Comparison of ENCODE assay signal across 25 cellular contexts in the genomic region with DNA sequence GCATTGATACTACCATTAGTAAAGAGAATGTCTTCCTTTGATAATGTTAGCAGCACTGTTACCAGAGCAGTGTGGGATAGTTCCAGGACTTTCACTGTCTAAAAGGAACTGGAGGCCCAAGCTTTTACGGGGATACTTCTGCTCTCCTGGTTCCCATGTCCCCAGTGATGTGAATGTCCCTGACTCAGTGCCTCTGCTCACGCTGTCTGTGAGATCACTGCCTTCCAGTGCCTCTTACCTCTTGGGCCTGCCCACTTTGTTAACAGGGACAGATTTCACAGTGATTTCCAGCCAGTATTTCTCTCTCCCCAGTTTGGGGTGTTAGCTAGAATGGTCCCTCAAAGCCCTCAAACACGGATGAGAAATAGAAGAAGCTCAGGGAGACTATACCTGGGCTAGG.
"Had no signal": no experiment of that assay in that cellular context is flagged by ENCODE, and none has a peak within 500 bp of the region (broad histone marks: within the 10 kb centered on the region; RNA-seq: fewer than 3 reads in every experiment).

No MANE protein-coding gene starts in this region.

- H3K9me3 ChIP-seq: heart left ventricle, left lung, lower lobe of right lung, sigmoid colon, spleen, tibial nerve, upper lobe of left lung had no signal

- H3K27ac Mint-ChIP-seq: mesothelial cell of epicardium; nephron; stimulated activated memory B cell treated with anti-CD40 and anti-IgM and Interleukin-4, amounts not matched to agents 10 μg/mL and 1 μg/mL and 100 μg/mL, for 72 hours; stimulated activated naive CD8-positive, alpha-beta T cell treated with anti-CD3 and anti-CD28 coated beads, Interleukin-15, amount 100 ng/mL, for 72 hours had no signal

- H2AFZ ChIP-seq: parathyroid adenoma had no signal

- H3K27me3 Mint-ChIP-seq: naive thymus-derived CD4-positive, alpha-beta T cell; stimulated activated memory B cell treated with anti-CD40 and anti-IgM and Interleukin-4, amounts not matched to agents 10 μg/mL and 1 μg/mL and 100 μg/mL, for 72 hours; stimulated activated naive CD8-positive, alpha-beta T cell treated with anti-CD3 and anti-CD28 coated beads, Interleukin-15, amount 100 ng/mL, for 72 hours had no signal

- H3K36me3 Mint-ChIP-seq: immature natural killer cell had no signal

- H3K4me3 Mint-ChIP-seq: mesothelial cell of epicardium; nephron; neural crest cell; stimulated activated memory B cell treated with anti-CD40 and anti-IgM and Interleukin-4, amounts not matched to agents 10 μg/mL and 1 μg/mL and 100 μg/mL, for 72 hours; stimulated activated naive CD8-positive, alpha-beta T cell treated with anti-CD3 and anti-CD28 coated beads, Interleukin-15, amount 100 ng/mL, for 72 hours had no signal

- H3K27ac ChIP-seq: heart left ventricle, left lung, lower lobe of right lung, parathyroid adenoma, sigmoid colon, spleen, tibial nerve, upper lobe of left lung had no signal

- H3K36me3 ChIP-seq: heart left ventricle, left lung, lower lobe of right lung, sigmoid colon, spleen, tibial nerve, upper lobe of left lung had no signal

- H3K9ac ChIP-seq: parathyroid adenoma had no signal

- ATAC-seq: heart left ventricle; left colon; left lung; lower lobe of right lung; naive thymus-derived CD4-positive, alpha-beta T cell; right cardiac atrium; stimulated activated memory B cell treated with anti-CD40 and anti-IgM and Interleukin-4, amounts not matched to agents 10 μg/mL and 1 μg/mL and 100 μg/mL, for 72 hours; stimulated activated naive CD8-positive, alpha-beta T cell treated with anti-CD3 and anti-CD28 coated beads, Interleukin-15, amount 100 ng/mL, for 72 hours had no signal

- H3K9me3 Mint-ChIP-seq: immature natural killer cell; mesothelial cell of epicardium; nephron; neural crest cell; stimulated activated memory B cell treated with anti-CD40 and anti-IgM and Interleukin-4, amounts not matched to agents 10 μg/mL and 1 μg/mL and 100 μg/mL, for 72 hours; stimulated activated naive CD8-positive, alpha-beta T cell treated with anti-CD3 and anti-CD28 coated beads, Interleukin-15, amount 100 ng/mL, for 72 hours had no signal

- H3K27me3 ChIP-seq: heart left ventricle, left lung, sigmoid colon, spleen, tibial nerve, upper lobe of left lung had no signal

- DNase-seq: heart left ventricle; hypothalamus; immature natural killer cell; kidney; left colon; left lung; lower lobe of right lung; mesendoderm; naive thymus-derived CD4-positive, alpha-beta T cell; nucleus accumbens; right cardiac atrium; sigmoid colon; small intestine; spleen; stimulated activated CD4-positive, alpha-beta T cell treated with anti-CD3 and anti-CD28 coated beads, Interleukin-4, amount 100 ng/mL, for 24 hours; stimulated activated naive CD4-positive, alpha-beta T cell treated with Interleukin-2 at 50 U/mL for 16 hours; stimulated activated naive CD8-positive, alpha-beta T cell treated with anti-CD3 and anti-CD28 coated beads, Interleukin-15, amount 100 ng/mL, for 72 hours; substantia nigra; upper lobe of left lung had no signal

- H3K4me3 ChIP-seq: heart left ventricle, left lung, lower lobe of right lung, sigmoid colon, spleen, tibial nerve, upper lobe of left lung had no signal
